31 cellular contexts compared by ENCODE assay signal in the genomic region with DNA sequence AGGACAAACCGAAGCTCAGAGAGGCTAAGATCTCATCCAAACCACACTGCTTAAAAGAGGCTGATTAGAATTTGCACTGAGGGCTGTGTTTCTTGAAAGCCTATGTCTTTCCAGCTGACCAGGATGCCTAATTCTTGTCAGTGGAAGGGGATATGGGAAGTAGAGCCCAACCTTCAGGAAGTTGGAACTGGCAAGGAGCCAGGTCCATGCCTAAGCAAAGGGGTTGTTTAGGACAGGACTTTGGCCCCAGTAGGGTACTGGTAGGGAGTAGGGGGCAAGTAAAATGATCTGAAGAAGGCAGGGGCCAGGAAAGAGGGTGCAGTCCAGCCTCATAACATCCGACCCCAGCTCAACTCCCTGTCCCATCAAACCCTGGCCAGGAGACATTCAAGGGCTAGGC.
"Had no signal": no experiment of that assay in that cellular context is flagged by ENCODE, and none has a peak within 500 bp of the region (broad histone marks: within the 10 kb centered on the region; RNA-seq: fewer than 3 reads in every experiment).

No MANE protein-coding gene starts in this region.

- DNase-seq: naive B cell; naive thymus-derived CD8-positive, alpha-beta T cell; nucleus accumbens; ovary; posterior cingulate gyrus; psoas muscle; right cardiac atrium; right lobe of liver; sigmoid colon; small intestine; stimulated activated CD4-positive, alpha-beta T cell treated with anti-CD3 and anti-CD28 coated beads, Interleukin-15, amount 100 ng/mL, for 24 hours; stimulated activated CD4-positive, alpha-beta T cell treated with anti-CD3 and anti-CD28 coated beads, Interleukin-2, amount 100 ng/mL, for 24 hours; stimulated activated CD4-positive, alpha-beta T cell treated with anti-CD3 and anti-CD28 coated beads, Interleukin-2, amount 100 ng/mL, for 48 hours; stimulated activated CD4-positive, alpha-beta T cell treated with anti-CD3 and anti-CD28 coated beads, Interleukin-4, amount 100 ng/mL, for 24 hours; stimulated activated CD8-positive, alpha-beta memory T cell treated with anti-CD3 and anti-CD28 coated beads, Interleukin-4, amount 100 ng/mL, for 48 hours; stimulated activated naive CD4-positive, alpha-beta T cell; stimulated activated naive CD8-positive, alpha-beta T cell treated with anti-CD3 and anti-CD28 coated beads, Interleukin-15, amount 100 ng/mL, for 72 hours; stimulated activated naive CD8-positive, alpha-beta T cell treated with anti-CD3 and anti-CD28 coated beads, Interleukin-15, Interleukin-2, amounts not matched to agents 100 U/mL and 50 U/mL, for 24 hours; substantia nigra; testis; tibial artery; transverse colon; upper lobe of right lung; uterus had no signal

- FAIRE-seq: small intestine had no signal

- H2AFZ ChIP-seq: neural progenitor cell, parathyroid adenoma had no signal

- H3K36me3 Mint-ChIP-seq: naive B cell; naive thymus-derived CD8-positive, alpha-beta T cell; natural killer cell treated with Interleukin-12 subunit alpha and Interleukin-12 subunit beta and Interleukin-15 and Interleukin-18, amount 100 ng/mL, for 72 hours; neural progenitor cell; stimulated activated memory B cell treated with anti-CD40 and anti-IgM and Interleukin-4, amounts not matched to agents 10 μg/mL and 1 μg/mL and 100 μg/mL, for 72 hours had no signal

- H3K27me3 Mint-ChIP-seq: naive B cell; stimulated activated memory B cell treated with anti-CD40 and anti-IgM and Interleukin-4, amounts not matched to agents 10 μg/mL and 1 μg/mL and 100 μg/mL, for 72 hours; stimulated activated naive CD8-positive, alpha-beta T cell treated with anti-CD3 and anti-CD28 coated beads, Interleukin-15, amount 100 ng/mL, for 72 hours had no signal

- H3K36me3 ChIP-seq: neural progenitor cell, neutrophil, ovary, right lobe of liver, sigmoid colon, suprapubic skin, tibial artery, transverse colon, upper lobe of right lung, uterus had no signal

- H3K27ac ChIP-seq: neural progenitor cell, neutrophil, ovary, parathyroid adenoma, psoas muscle, right lobe of liver, sigmoid colon, suprapubic skin, testis, tibial artery, transverse colon, upper lobe of right lung, uterus had no signal

- H3K4me1 Mint-ChIP-seq: naive B cell; naive thymus-derived CD8-positive, alpha-beta T cell; stimulated activated memory B cell treated with anti-CD40 and anti-IgM and Interleukin-4, amounts not matched to agents 10 μg/mL and 1 μg/mL and 100 μg/mL, for 72 hours; stimulated activated naive CD8-positive, alpha-beta T cell treated with anti-CD3 and anti-CD28 coated beads, Interleukin-15, amount 100 ng/mL, for 72 hours had no signal

- H3K79me2 ChIP-seq: parathyroid adenoma had no signal

- ATAC-seq: naive thymus-derived CD8-positive, alpha-beta T cell; natural killer cell treated with Interleukin-12 subunit alpha and Interleukin-12 subunit beta and Interleukin-15 and Interleukin-18, amount 100 ng/mL, for 72 hours; psoas muscle; right cardiac atrium; right lobe of liver; stimulated activated memory B cell treated with anti-CD40 and anti-IgM and Interleukin-4, amounts not matched to agents 10 μg/mL and 1 μg/mL and 100 μg/mL, for 72 hours; stimulated activated naive CD8-positive, alpha-beta T cell treated with anti-CD3 and anti-CD28 coated beads, Interleukin-15, amount 100 ng/mL, for 72 hours; stimulated activated naive CD8-positive, alpha-beta T cell treated with anti-CD3 and anti-CD28 coated beads, Interleukin-15, Interleukin-2, amounts not matched to agents 100 U/mL and 50 U/mL, for 24 hours; upper lobe of right lung had no signal

- H3K9me3 ChIP-seq: neutrophil, ovary, psoas muscle, right lobe of liver, suprapubic skin, testis, tibial artery, transverse colon, uterus had no signal

- H3K4me2 ChIP-seq: neural progenitor cell had no signal

- H3K9ac ChIP-seq: neural progenitor cell, parathyroid adenoma had no signal

- H3K27ac Mint-ChIP-seq: naive B cell; naive thymus-derived CD8-positive, alpha-beta T cell; natural killer cell treated with Interleukin-12 subunit alpha and Interleukin-12 subunit beta and Interleukin-15 and Interleukin-18, amount 100 ng/mL, for 72 hours; neural progenitor cell; progenitor cell of endocrine pancreas; stimulated activated memory B cell treated with anti-CD40 and anti-IgM and Interleukin-4, amounts not matched to agents 10 μg/mL and 1 μg/mL and 100 μg/mL, for 72 hours; stimulated activated naive CD8-positive, alpha-beta T cell treated with anti-CD3 and anti-CD28 coated beads, Interleukin-15, amount 100 ng/mL, for 72 hours had no signal

- H3K4me3 ChIP-seq: neural progenitor cell, ovary, psoas muscle, right lobe of liver, sigmoid colon, suprapubic skin, testis, tibial artery, transverse colon, upper lobe of right lung, uterus had no signal

- H3K27me3 ChIP-seq: neural progenitor cell, neutrophil, ovary, right lobe of liver, sigmoid colon, suprapubic skin, testis, tibial artery, transverse colon, uterus had no signal

- H3K9me3 Mint-ChIP-seq: natural killer cell treated with Interleukin-12 subunit alpha and Interleukin-12 subunit beta and Interleukin-15 and Interleukin-18, amount 100 ng/mL, for 72 hours; stimulated activated memory B cell treated with anti-CD40 and anti-IgM and Interleukin-4, amounts not matched to agents 10 μg/mL and 1 μg/mL and 100 μg/mL, for 72 hours; stimulated activated naive CD8-positive, alpha-beta T cell treated with anti-CD3 and anti-CD28 coated beads, Interleukin-15, amount 100 ng/mL, for 72 hours had no signal

- H3K4me3 Mint-ChIP-seq: naive B cell; naive thymus-derived CD8-positive, alpha-beta T cell; natural killer cell treated with Interleukin-12 subunit alpha and Interleukin-12 subunit beta and Interleukin-15 and Interleukin-18, amount 100 ng/mL, for 72 hours; neural progenitor cell; stimulated activated memory B cell treated with anti-CD40 and anti-IgM and Interleukin-4, amounts not matched to agents 10 μg/mL and 1 μg/mL and 100 μg/mL, for 72 hours; stimulated activated naive CD8-positive, alpha-beta T cell treated with anti-CD3 and anti-CD28 coated beads, Interleukin-15, amount 100 ng/mL, for 72 hours had no signal

- H3K4me1 ChIP-seq: parathyroid adenoma, psoas muscle, right lobe of liver, sigmoid colon, suprapubic skin, testis, tibial artery, transverse colon, upper lobe of right lung had no signal
